Comparison of ENCODE assay signal across 8 cellular contexts in the genomic region with DNA sequence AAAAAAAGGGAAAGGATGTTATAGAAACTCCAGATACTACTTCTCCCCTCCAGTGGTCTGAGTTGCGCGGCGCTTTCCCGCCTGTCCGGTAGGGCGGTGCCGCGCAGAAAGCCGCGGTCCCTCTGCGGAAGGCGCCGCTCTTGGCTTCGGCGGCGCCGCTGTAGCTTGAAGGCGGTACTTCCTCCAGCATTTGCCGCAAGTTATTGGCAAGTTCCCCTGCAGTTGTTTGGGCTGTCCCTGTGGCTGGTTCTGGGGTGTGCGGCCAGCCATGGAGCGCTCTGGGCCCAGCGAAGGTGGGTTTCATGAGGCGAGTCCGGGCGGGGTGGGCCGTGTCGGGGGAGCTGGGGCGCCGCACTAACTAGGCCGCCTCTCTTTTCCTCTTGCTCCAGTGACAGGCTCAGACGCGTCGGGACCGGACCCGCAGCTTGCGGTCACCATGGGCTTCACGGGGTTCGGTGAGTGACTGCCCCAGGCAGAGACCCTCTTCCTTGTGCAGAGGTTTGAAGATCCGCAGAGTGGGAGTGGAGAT. TPM values are rescaled to one million over a fixed set of nuclear protein-coding genes. Genes with fewer than 3 reads are reported as not detected.
A peak's percentile ranks its signal among the peaks of the same experiment; 100 is the strongest.
DNase-seq lines count a peak whose midpoint lies in the region; ATAC-seq and TF ChIP-seq lines count a peak whose summit lies in the region.
"Not testable (repeated sequence)": the region's sequence is repeated elsewhere in the genome, so short reads cannot be mapped to it uniquely, and the experiment has no call there.

A gene (plus strand): TSS at position 219 of the 529 bp plus-strand sequence. CDS start 50 bp downstream, at position 269.

- intact Hi-C loops in cardiac septum (cut with DNase I) (loop anchor here (1.0 to 10.0 kb wide), 2 partner anchors 8 to 504 kb away; a partner anchor contains a TSS), posterior cingulate gyrus (cut with DNase I) (loop anchor here (1.0 kb wide), 1 partner anchor 8 kb away; a partner anchor contains a TSS)

- ATAC-seq in HG02759 (IDR thresholded peaks at IDR 0.05; ENCODE audit: unreplicated experiment): peak; percentile 99
- ATAC-seq in activated naive CD8-positive, alpha-beta T cell treated with anti-CD3 and anti-CD28 coated beads, Interleukin-2, amount 50 U/mL, for 24 hours: peak; percentile 100
- peak; percentile 98 to 100 for ATAC-seq in upper lobe of left lung (ENCODE audit: low FRiP score in 2 of 2)

- DNase-seq in NCI-H128 (lab: John Stamatoyannopoulos, UW; ENCODE audit: unreplicated experiment) (peak; percentile 75), SW480 (ENCODE audit: low spot score) (peak; percentile 88), cardiac septum (ENCODE audit: low spot score) (peak; percentile 93), posterior cingulate gyrus (peak; percentile 81 to 98 (median 86)), upper lobe of left lung (peak; percentile 87 to 95)
- peak; percentile 80 for DNase-seq in activated naive CD8-positive, alpha-beta T cell treated with anti-CD3 and anti-CD28 coated beads, Interleukin-2, amount 50 U/mL, for 24 hours

- TF ChIP-seq CTCF in GM12873 (IDR thresholded peaks at IDR 0.05; ENCODE audit: insufficient read depth, low read depth, low read length, missing control alignments) (peak; percentile 76), upper lobe of left lung (IDR thresholded peaks at IDR 0.05) (peak in 5 of 6 experiments; percentile 49 to 86 (median 56))

- 0 to 1% methylated on average over 27 to 31 of the region's 39 CpGs for WGBS in upper lobe of left lung, 2 donors

- H3K36me3 Mint-ChIP-seq in activated naive CD8-positive, alpha-beta T cell treated with anti-CD3 and anti-CD28 coated beads, Interleukin-2, amount 50 U/mL, for 24 hours (ENCODE audit: low read depth): not testable (repeated sequence)

- not testable (repeated sequence) for H3K27me3 Mint-ChIP-seq in activated naive CD8-positive, alpha-beta T cell treated with anti-CD3 and anti-CD28 coated beads, Interleukin-2, amount 50 U/mL, for 24 hours

- H3K27ac Mint-ChIP-seq in activated naive CD8-positive, alpha-beta T cell treated with anti-CD3 and anti-CD28 coated beads, Interleukin-2, amount 50 U/mL, for 24 hours: peak within 1 kb of the TSS; percentile 73

- peak within 1 kb of the TSS; percentile 96 for H3K4me3 Mint-ChIP-seq in activated naive CD8-positive, alpha-beta T cell treated with anti-CD3 and anti-CD28 coated beads, Interleukin-2, amount 50 U/mL, for 24 hours

- H3K4me1 ChIP-seq in upper lobe of left lung: peaks cover 7 to 17% (median 8%) of the 10 kb centered on the region in 4 donors

- not testable (repeated sequence) for H3K4me1 Mint-ChIP-seq in activated naive CD8-positive, alpha-beta T cell treated with anti-CD3 and anti-CD28 coated beads, Interleukin-2, amount 50 U/mL, for 24 hours

- not testable (repeated sequence) for H3K9me3 ChIP-seq in upper lobe of left lung

- not testable (repeated sequence) for H3K9me3 Mint-ChIP-seq in activated naive CD8-positive, alpha-beta T cell treated with anti-CD3 and anti-CD28 coated beads, Interleukin-2, amount 50 U/mL, for 24 hours

- TF ChIP-seq POLR2A in upper lobe of left lung (IDR thresholded peaks at IDR 0.05): peak in 2 of 4 donors; percentile 39 to 62

- peaks cover 11 to 32% (median 21%) of the 10 kb centered on the region in 4 donors for H3K36me3 ChIP-seq in upper lobe of left lung

- TF ChIP-seq EP300 in upper lobe of left lung (IDR thresholded peaks at IDR 0.05): not testable (repeated sequence)

- H3K27ac ChIP-seq in upper lobe of left lung: peak within 1 kb of the TSS in 3 of 4 donors; percentile 73 to 81 (median 80)

- H3K27me3 ChIP-seq in upper lobe of left lung: not testable (repeated sequence)

- peak within 1 kb of the TSS; percentile 66 to 95 (median 91) for H3K4me3 ChIP-seq in upper lobe of left lung

RNA-seq across cellular contexts. Expression of the gene that starts here (rescaled TPM):
- total RNA-seq in cardiac septum: 16.0 TPM
- total RNA-seq in upper lobe of left lung: 10 to 100 TPM; 20.7 to 75.4 (median 27.9) TPM

Comparison
In these comparisons a context has a peak if more than half of its experiments do, and no peak if none do; other contexts are left out.
1. Peak in every context shown above with its lines: DNase-seq, ATAC-seq, H3K4me3 ChIP-seq and H3K27ac ChIP-seq.